21 cellular contexts compared by ENCODE assay signal in genomic region chr5:76216748-76217147, GRCh38.
"Had no signal": no experiment of that assay in that cellular context is flagged by ENCODE, and none has a peak within 500 bp of the region (broad histone marks: within the 10 kb centered on the region; RNA-seq: fewer than 3 reads in every experiment).

No MANE protein-coding gene starts in this region.

- H3K36me3 ChIP-seq: colonic mucosa, esophagus squamous epithelium, gastrocnemius medialis, heart right ventricle, left lung, lower lobe of right lung had no signal

- H3K9me3 ChIP-seq: colonic mucosa, esophagus squamous epithelium, gastrocnemius medialis, left lung, lower lobe of right lung, mucosa of descending colon had no signal

- FAIRE-seq: endothelial cell of umbilical vein had no signal

- H3K27ac ChIP-seq: colonic mucosa, esophagus squamous epithelium, gastrocnemius medialis, heart right ventricle, left lung, lower lobe of right lung had no signal

- H3K27me3 ChIP-seq: colonic mucosa, gastrocnemius medialis, heart right ventricle, left lung had no signal

- H3K4me1 ChIP-seq: colonic mucosa, esophagus squamous epithelium, gastrocnemius medialis, heart right ventricle, left lung, lower lobe of right lung had no signal

- H3K4me3 ChIP-seq: colonic mucosa, esophagus squamous epithelium, gastrocnemius medialis, heart right ventricle, left lung, lower lobe of right lung, mucosa of descending colon had no signal

- DNase-seq: cerebellar nuclear complex; colonic mucosa; cortex of kidney; effector CD8-positive, alpha-beta T cell; effector memory CD8-positive, alpha-beta T cell; esophagus squamous epithelium; foreskin fibroblast; foreskin melanocyte; gastrocnemius medialis; glutamatergic neuron; head of caudate nucleus; heart right ventricle; hippocampal formation; immature natural killer cell; left cardiac atrium; left lung; left ventricle myocardium superior; lower lobe of right lung; mesenchymal stem cell; mucosa of descending colon had no signal

- ATAC-seq: effector memory CD8-positive, alpha-beta T cell; gastrocnemius medialis; heart right ventricle; left cardiac atrium; left lung; left ventricle myocardium superior; lower lobe of right lung; mucosa of descending colon had no signal
